ENCODE assay signal across 15 cellular contexts in genomic region chr1:169111472-169111871, GRCh38. TPM values are rescaled to one million over a fixed set of nuclear protein-coding genes. Genes with fewer than 3 reads are reported as not detected.
DNase-seq lines count a peak whose midpoint lies in the region; ATAC-seq and TF ChIP-seq lines count a peak whose summit lies in the region.
"Had no signal": no experiment of that assay in that cellular context is flagged by ENCODE, and none has a peak within 500 bp of the region (broad histone marks: within the 10 kb centered on the region; RNA-seq: fewer than 3 reads in every experiment).

No MANE protein-coding gene starts in this region.

- no peak overlapping the region for H3K14ac ChIP-seq in mesenchymal stem cell (ENCODE audit: low read length in 2 of 2)
- no peak overlapping the region for H3K14ac ChIP-seq in H9 (ENCODE audit: insufficient read depth, low read length)

- H3K27ac Mint-ChIP-seq in activated naive CD4-positive, alpha-beta T cell treated with anti-CD3 and anti-CD28 coated beads, Interleukin-2, amount 50 U/mL, for 72 hours: no peak overlapping the region
- H3K27ac Mint-ChIP-seq in H9: no peak overlapping the region
- H3K27ac Mint-ChIP-seq: activated naive CD4-positive, alpha-beta T cell treated with anti-CD3 and anti-CD28 coated beads for 36 hours; CD4-positive, alpha-beta T cell had no signal

- H3K4me2 ChIP-seq in PC-9 (peak overlapping the region; percentile 94), mesenchymal stem cell (ENCODE audit: low read length, poor library complexity, severe bottlenecking) (no peak overlapping the region), H9 (ENCODE audit: insufficient read depth, insufficient read length, low read length) (no peak overlapping the region)

- peak overlapping the region; percentile 83 for H3K27ac ChIP-seq in PC-9
- H3K27ac ChIP-seq in mesenchymal stem cell (ENCODE audit: low read length, poor library complexity, severe bottlenecking): peak overlapping the region; percentile 27
- peak overlapping the region; percentile 85 to 98 (median 94) for H3K27ac ChIP-seq in stomach
- H3K27ac ChIP-seq in H9 (ENCODE audit: insufficient read length, low read depth, low read length): no peak overlapping the region

- H3K27me3 ChIP-seq in PC-9 (ENCODE audit: insufficient read depth, low read depth) (no peaks in the 10 kb centered on the region), mesenchymal stem cell (ENCODE audit: control insufficient read depth in 1 of 2, insufficient read depth in 1 of 2, low read length in 2 of 2) (no peaks in the 10 kb centered on the region), stomach (no peaks in the 10 kb centered on the region), H9 (ENCODE audit: insufficient read depth, low read length) (no peaks in the 10 kb centered on the region)

- peaks cover 38% of the 10 kb centered on the region for H3K36me3 ChIP-seq in PC-9 (ENCODE audit: low read depth)
- H3K36me3 ChIP-seq in mesenchymal stem cell (ENCODE audit: control insufficient read depth in 1 of 2, insufficient read depth in 2 of 2, low read depth in 1 of 2, low read length in 2 of 2): peaks cover 0 to 19% of the 10 kb centered on the region in 2 experiments
- H3K36me3 ChIP-seq in stomach: peaks cover 31 to 40% (median 33%) of the 10 kb centered on the region in 4 donors

- H3K4ac ChIP-seq in mesenchymal stem cell (ENCODE audit: low read depth in 1 of 2, low read length in 2 of 2) (no peak overlapping the region), H9 (ENCODE audit: low read depth, low read length) (no peak overlapping the region)

- peaks cover 99% of the 10 kb centered on the region for H3K79me2 ChIP-seq in PC-9 (ENCODE audit: low read depth)
- peaks cover 35% of the 10 kb centered on the region; the same call in 1 of the 2 replicates for H3K79me2 ChIP-seq in H9 (ENCODE audit: insufficient read depth, low read length)

- H4K5ac ChIP-seq in H9 (ENCODE audit: insufficient read length, low read depth, low read length): no peak overlapping the region

- peaks cover 55% of the 10 kb centered on the region for H3K4me1 ChIP-seq in PC-9 (replicated peaks; ENCODE audit: insufficient read depth)
- peaks cover 19% of the 10 kb centered on the region for H3K4me1 ChIP-seq in mesenchymal stem cell (ENCODE audit: control insufficient read depth, insufficient read depth, low read depth, low read length)
- peaks cover 36 to 80% (median 61%) of the 10 kb centered on the region in 4 donors for H3K4me1 ChIP-seq in stomach
- peaks cover 14% of the 10 kb centered on the region; the same call in 1 of the 2 replicates for H3K4me1 ChIP-seq in H9 (ENCODE audit: insufficient read depth, low read length)

- H3K4me1 Mint-ChIP-seq in H9: peaks cover 57 to 64% of the 10 kb centered on the region in 2 experiments

- TF ChIP-seq CTCF in PC-9 (conservative IDR thresholded peaks at IDR 0.05) (no peak), choroid plexus epithelial cell (conservative IDR thresholded peaks at IDR 0.05; ENCODE audit: low read depth, low read length) (peak; percentile 1), stomach (IDR thresholded peaks at IDR 0.05) (no peak), H9 (conservative IDR thresholded peaks at IDR 0.05) (no peak)

- CTCF ChIA-PET in PC-9 (lab: Charles Lee): no interaction called here

- TF ChIP-seq EP300 in stomach (IDR thresholded peaks at IDR 0.05): no peak

- WGBS in mesenchymal stem cell: 95% methylated on average over 4 of the region's 6 CpGs
- 34 to 63% (median 50%) methylated on average over 6 of the region's 6 CpGs for WGBS in stomach, 5 donors
- no CpG with 5 or more reads among the region's 6 CpGs for WGBS in H9 (ENCODE audit: extremely low coverage, insufficient read length, low lambda C conversion rate)

- H3K9me2 ChIP-seq in PC-9 (ENCODE audit: insufficient read depth): no peaks in the 10 kb centered on the region

- H3K23ac ChIP-seq in mesenchymal stem cell (ENCODE audit: low read length in 2 of 2) (no peak overlapping the region), H9 (ENCODE audit: insufficient read length, low read depth, low read length) (no peak overlapping the region)

- H2BK20ac ChIP-seq in H9 (ENCODE audit: low read depth, low read length, poor library complexity, severe bottlenecking): no peak overlapping the region

- ATAC-seq in activated naive CD4-positive, alpha-beta T cell treated with anti-CD3 and anti-CD28 coated beads, Interleukin-2, amount 50 U/mL, for 72 hours: no peak
- ATAC-seq in GM21447 (IDR thresholded peaks at IDR 0.05; ENCODE audit: unreplicated experiment): no peak

- no peak overlapping the region for H4K8ac ChIP-seq in mesenchymal stem cell (ENCODE audit: low read length)
- no peak overlapping the region for H4K8ac ChIP-seq in H9 (replicated peaks; ENCODE audit: insufficient read length, low read depth, low read length)

- no peak for TF ChIP-seq POLR2A in stomach (IDR thresholded peaks at IDR 0.05)

- H4K91ac ChIP-seq in mesenchymal stem cell (ENCODE audit: low read length): no peak overlapping the region
- H4K91ac ChIP-seq in H9 (ENCODE audit: insufficient read length, low read depth, low read length): no peak overlapping the region

- intact Hi-C loops in PC-9 (cut with micrococcal nuclease; ENCODE audit: unreplicated experiment): no loop called here
- intact Hi-C loops in stomach (cut with DNase I; ENCODE audit: low total_unique reads): no loop called here

- H3K9ac ChIP-seq in mesenchymal stem cell (ENCODE audit: low read length) (no peak overlapping the region), H9 (ENCODE audit: extremely low read depth, insufficient read length, low read length) (no peak overlapping the region)

- no peak overlapping the region for H3K56ac ChIP-seq in H9 (ENCODE audit: insufficient read length, low read depth, low read length)

- no peaks in the 10 kb centered on the region; the same call in 1 of the 2 replicates for H3K27me3 Mint-ChIP-seq in H9 (ENCODE audit: low read depth)

- H3F3A ChIP-seq in PC-9 (ENCODE audit: insufficient read depth, low read depth): peaks cover 48% of the 10 kb centered on the region

- H2BK5ac ChIP-seq in mesenchymal stem cell (ENCODE audit: low read depth, low read length, poor library complexity, severe bottlenecking): no peak overlapping the region
- H2BK5ac ChIP-seq in H9 (ENCODE audit: insufficient read length, low read length): no peak overlapping the region

- H2BK12ac ChIP-seq in mesenchymal stem cell (ENCODE audit: low read length in 2 of 2) (peak overlapping the region in 1 of 2 experiments; percentile 20), H9 (ENCODE audit: insufficient read length, low read depth, low read length) (no peak overlapping the region)

- POLR2A ChIA-PET in PC-9 (lab: Charles Lee; ENCODE audit: unreplicated experiment): interaction anchor here (0.5 to 0.6 kb wide), 2 partner anchors 210 to 410 kb away, joined by 3 to 7 read pairs; no protein-coding TSS in a partner anchor

- no peak overlapping the region for H3T11ph ChIP-seq in H9 (ENCODE audit: low read length)

- H2AFZ ChIP-seq in PC-9 (no peak overlapping the region), mesenchymal stem cell (ENCODE audit: low read depth, low read length) (no peak overlapping the region), H9 (ENCODE audit: low read length) (no peak overlapping the region)

- H2AK5ac ChIP-seq in mesenchymal stem cell (ENCODE audit: low read length, severe bottlenecking): peak overlapping the region; percentile 80
- H2AK5ac ChIP-seq in H9 (ENCODE audit: insufficient read length, low read length): no peak overlapping the region

- H4K20me1 ChIP-seq in PC-9 (ENCODE audit: insufficient read depth) (no peaks in the 10 kb centered on the region), H9 (ENCODE audit: control insufficient read depth, insufficient read depth, insufficient read length) (no peaks in the 10 kb centered on the region)

- H3K4me3 ChIP-seq in PC-9: peak overlapping the region; percentile 99; the same call in 1 of the 2 replicates
- no peak overlapping the region for H3K4me3 ChIP-seq in choroid plexus epithelial cell (ENCODE audit: low read depth, low read length)
- no peak overlapping the region for H3K4me3 ChIP-seq in mesenchymal stem cell (ENCODE audit: insufficient read depth in 1 of 2, low read depth in 1 of 2, low read length in 2 of 2)
- peak overlapping the region; percentile 75 to 96 (median 79) for H3K4me3 ChIP-seq in stomach
- H3K4me3 ChIP-seq: mucosa of descending colon had no signal

- no peak for DNase-seq in PC-9
- no peak for DNase-seq in choroid plexus epithelial cell (ENCODE audit: low read depth)
- no peak for DNase-seq in mesenchymal stem cell
- DNase-seq in stomach: no peak
- no peak for DNase-seq in activated naive CD4-positive, alpha-beta T cell treated with anti-CD3 and anti-CD28 coated beads, Interleukin-2, amount 50 U/mL, for 72 hours (ENCODE audit: low spot score in 2 of 2)
- DNase-seq in H9: no peak
- DNase-seq in C1 segment of cervical spinal cord (lab: John Stamatoyannopoulos, UW): no peak
- DNase-seq: activated CD4-positive, CD25-positive, alpha-beta regulatory T cell; activated naive CD4-positive, alpha-beta T cell treated with anti-CD3 and anti-CD28 coated beads for 36 hours; CD4-positive, alpha-beta T cell; cerebellar nuclear complex; stimulated activated naive CD4-positive, alpha-beta T cell; SW 1271 had no signal

- no peak overlapping the region for H3K4me3 Mint-ChIP-seq in H9
- H3K4me3 Mint-ChIP-seq: activated naive CD4-positive, alpha-beta T cell treated with anti-CD3 and anti-CD28 coated beads for 36 hours; CD4-positive, alpha-beta T cell had no signal

- H2BK120ac ChIP-seq in mesenchymal stem cell (ENCODE audit: low read depth, low read length) (peak overlapping the region; percentile 88), H9 (ENCODE audit: low read depth, low read length, poor library complexity, severe bottlenecking) (no peak overlapping the region)

- H3K36me3 Mint-ChIP-seq in activated naive CD4-positive, alpha-beta T cell treated with anti-CD3 and anti-CD28 coated beads, Interleukin-2, amount 50 U/mL, for 72 hours: peaks cover 0 to 18% of the 10 kb centered on the region in 2 donors
- peaks cover 29 to 49% (median 48%) of the 10 kb centered on the region in 3 experiments; a peak in 6 of 7 replicates for H3K36me3 Mint-ChIP-seq in H9 (ENCODE audit: insufficient read depth in 1 of 3, low read depth in 3 of 3)

- H3K9me3 Mint-ChIP-seq in activated naive CD4-positive, alpha-beta T cell treated with anti-CD3 and anti-CD28 coated beads, Interleukin-2, amount 50 U/mL, for 72 hours: no peaks in the 10 kb centered on the region
- H3K9me3 Mint-ChIP-seq in H9: no peaks in the 10 kb centered on the region; a peak in 1 of 5 replicates
- H3K9me3 Mint-ChIP-seq: activated naive CD4-positive, alpha-beta T cell treated with anti-CD3 and anti-CD28 coated beads for 36 hours; CD4-positive, alpha-beta T cell had no signal

- peaks cover 11% of the 10 kb centered on the region for H3K23me2 ChIP-seq in H9 (ENCODE audit: insufficient read length, low read depth, low read length, poor library complexity, severe bottlenecking)

- no TSS peak for BruUV-seq in PC-9 (replicated peaks; lab: Mats Ljungman, UMichigan)

- H3K79me1 ChIP-seq in mesenchymal stem cell (replicated peaks; ENCODE audit: low read length, poor library complexity, severe bottlenecking) (peaks cover 12% of the 10 kb centered on the region), H9 (ENCODE audit: insufficient read depth, low read depth, low read length, poor library complexity, severe bottlenecking) (no peaks in the 10 kb centered on the region)

- no peak overlapping the region for H2BK15ac ChIP-seq in mesenchymal stem cell (ENCODE audit: low read depth, poor library complexity, severe bottlenecking)
- no peak overlapping the region for H2BK15ac ChIP-seq in H9 (ENCODE audit: low read depth, low read length)

- H3K18ac ChIP-seq in mesenchymal stem cell (ENCODE audit: low read depth in 1 of 2, low read length in 2 of 2): peak overlapping the region in 1 of 2 experiments; percentile 65
- no peak overlapping the region for H3K18ac ChIP-seq in H9 (ENCODE audit: insufficient read length, low read depth, low read length)

- H3K9me3 ChIP-seq in PC-9 (ENCODE audit: insufficient read depth, low read depth) (no peaks in the 10 kb centered on the region), mesenchymal stem cell (ENCODE audit: control insufficient read depth, low read length) (no peaks in the 10 kb centered on the region), stomach (no peaks in the 10 kb centered on the region), H9 (ENCODE audit: control insufficient read depth, low read depth, low read length) (no peaks in the 10 kb centered on the region)
- H3K9me3 ChIP-seq: mucosa of descending colon had no signal

RNA-seq across cellular contexts. Expression of gene ATP1B1, which starts 5.0 kb away (rescaled TPM):
- total RNA-seq in PC-9 (2021) (110 and 113 TPM in 2 replicates), stomach (100 to 1,000 TPM; 106 to 507 (median 272) TPM), H9 (2021) (42.2 and 44.4 TPM in 2 replicates)
- 59.9 TPM for polyA plus RNA-seq in mesenchymal stem cell (2013, experiment 1 of 2)
- 62.4 TPM for polyA plus RNA-seq in mesenchymal stem cell (2013, experiment 2 of 2)
- polyA plus RNA-seq in stomach: 100 to 1,000 TPM in 2 of 3 donors, 10 to 100 TPM in 1; 59.9 to 176 (median 109) TPM
- total RNA-seq in activated naive CD4-positive, alpha-beta T cell treated with anti-CD3 and anti-CD28 coated beads, Interleukin-2, amount 50 U/mL, for 72 hours: 10 to 100 TPM in 1 of 2 donors, 1 to 10 TPM in 1; 3.5 to 13.5 TPM

Comparison
In these comparisons a context has a peak if more than half of its experiments do, and no peak if none do; other contexts are left out.
1. H3K4me3 ChIP-seq: peak in PC-9 (single experiment) and stomach (4 of 4); none in choroid plexus epithelial cell (single experiment) and mesenchymal stem cell (0 of 2).